In genomic region chr19:58499021-58499927, GRCh38 we compare ENCODE assay signal across 8 cellular contexts. TPM values are rescaled to one million over a fixed set of nuclear protein-coding genes. Genes with fewer than 3 reads are reported as not detected.
DNase-seq lines count a peak whose midpoint lies in the region; ATAC-seq, FAIRE-seq and TF ChIP-seq lines count a peak whose summit lies in the region.

No MANE protein-coding gene starts in this region.

- ATAC-seq in GM18868 (IDR thresholded peaks at IDR 0.05; ENCODE audit: unreplicated experiment) (peak; percentile 95), HG03103 (IDR thresholded peaks at IDR 0.05; ENCODE audit: low read depth, unreplicated experiment) (peak; percentile 90)

- WGBS in mammary epithelial cell (ENCODE audit: low coverage, missing lambda C conversion rate): 15% methylated on average over 16 of the region's 60 CpGs
- WGBS in small intestine, 3 donors: 1 to 3% (median 3%) methylated on average over 58 to 60 of the region's 60 CpGs

- intact Hi-C loops in mammary epithelial cell (cut with micrococcal nuclease): loop anchor here (1.0 to 5.0 kb wide), 4 partner anchors 20 to 182 kb away; partner anchors contain the start of genes ZBTB45 and ZNF446

- dilution Hi-C loops in mammary epithelial cell (cut with HindIII; ENCODE audit: low sequenced_read_pairs): no loop called here

- peaks cover 9% of the 10 kb centered on the region for H3K9me3 ChIP-seq in AG04450 (ENCODE audit: control insufficient read depth, insufficient read depth, low read length)
- no peaks in the 10 kb centered on the region for H3K9me3 ChIP-seq in WERI-Rb-1 (ENCODE audit: severe bottlenecking)
- no peaks in the 10 kb centered on the region for H3K9me3 ChIP-seq in mammary epithelial cell (replicated peaks; ENCODE audit: insufficient read depth, low read length)
- no peaks in the 10 kb centered on the region for H3K9me3 ChIP-seq in small intestine (ENCODE audit: control insufficient read depth, low read depth)

- no peak overlapping the region for H3K9ac ChIP-seq in mammary epithelial cell (ENCODE audit: insufficient read depth, low read length)

- H3K36me3 ChIP-seq in WERI-Rb-1 (no peaks in the 10 kb centered on the region), mammary epithelial cell (ENCODE audit: insufficient read depth, low read length) (no peaks in the 10 kb centered on the region), small intestine (ENCODE audit: control insufficient read depth in 2 of 2, insufficient read depth in 2 of 2, low read length in 2 of 2) (no peaks in the 10 kb centered on the region)

- H2AFZ ChIP-seq in mammary epithelial cell (ENCODE audit: low read depth, low read length): peak overlapping the region; percentile 98

- peak; percentile 50; the same call in 1 of the 2 replicates for TF ChIP-seq CTCF in AG04450 (IDR thresholded peaks at IDR 0.05; ENCODE audit: low read depth, low read length)
- TF ChIP-seq CTCF in WERI-Rb-1 (IDR thresholded peaks at IDR 0.05; ENCODE audit: low read depth, low read length): 0 out of 2 replicates have a peak, but pooled peaks have one; percentile 14
- peak in 1 of 2 donors; percentile 39 for TF ChIP-seq CTCF in mammary epithelial cell (conservative IDR thresholded peaks at IDR 0.05 in 1 of 2, IDR thresholded peaks at IDR 0.05 in 1 of 2; ENCODE audit: extremely low read depth in 1 of 2, insufficient read depth in 1 of 2, low read depth in 1 of 2, low read length in 2 of 2)

- CTCF ChIA-PET in AG04450 (lab: Charles Lee): interaction anchor here (0.5 to 2.0 kb wide), 3 partner anchors 15 to 24 kb away, joined by 3 to 14 read pairs (median 5); partner anchors contain the start of gene ZBTB45
- CTCF ChIA-PET in mammary epithelial cell (lab: Charles Lee; ENCODE audit: low non-redundant PET): interaction anchor here (0.7 kb wide), 1 partner anchor 11 kb away, joined by 5 read pairs; no protein-coding TSS in a partner anchor

- H4K20me1 ChIP-seq in mammary epithelial cell (ENCODE audit: insufficient read depth, low read length): no peaks in the 10 kb centered on the region

- no peaks in the 10 kb centered on the region for H3K79me2 ChIP-seq in mammary epithelial cell (ENCODE audit: insufficient read depth, low read length)

- peak overlapping the region; percentile 97 for H3K4me2 ChIP-seq in mammary epithelial cell (ENCODE audit: insufficient read depth, low read depth, low read length)

- H3K4me3 ChIP-seq in AG04450 (ENCODE audit: low read depth, low read length) (peak overlapping the region; percentile 70), WERI-Rb-1 (ENCODE audit: low read depth, low read length) (peak overlapping the region; percentile 81), mammary epithelial cell (replicated peaks in 1 of 3; ENCODE audit: insufficient read depth in 1 of 3, low read depth in 2 of 3, low read length in 3 of 3) (peak overlapping the region; percentile 58 to 81 (median 63)), small intestine (ENCODE audit: low read depth in 1 of 2, low read length in 2 of 2) (peak overlapping the region; percentile 19 to 68)

- peak overlapping the region; percentile 70 for H3K27ac ChIP-seq in AG04450 (ENCODE audit: low read depth, low read length)
- peak overlapping the region; percentile 79 for H3K27ac ChIP-seq in WERI-Rb-1
- H3K27ac ChIP-seq in mammary epithelial cell (ENCODE audit: insufficient read depth, low read depth, low read length): peak overlapping the region; percentile 44
- H3K27ac ChIP-seq in small intestine (ENCODE audit: low read depth in 1 of 2, low read length in 1 of 2): peak overlapping the region; percentile 72 to 87

- BruUV-seq in mammary epithelial cell (replicated peaks; lab: Mats Ljungman, UMichigan): TSS peak; percentile 42

- H3K4me1 ChIP-seq in mammary epithelial cell (ENCODE audit: insufficient read depth, low read length): peaks cover 9% of the 10 kb centered on the region
- H3K4me1 ChIP-seq in small intestine (ENCODE audit: control insufficient read depth in 2 of 2, insufficient read depth in 1 of 2, low read depth in 1 of 2, low read length in 1 of 2): peaks cover 0 to 2% of the 10 kb centered on the region in 2 donors

- FAIRE-seq in small intestine (lab: Jason Lieb, UNC): no peak

- peak; percentile 96 for DNase-seq in AG04450 (ENCODE audit: low read depth, low spot score)
- DNase-seq in NCI-H2171 treated with DMSO at 0.1 percent for 48 hours (lab: John Stamatoyannopoulos, UW): peak; percentile 98
- DNase-seq in WERI-Rb-1: peak; percentile 99
- DNase-seq in mammary epithelial cell: peak; percentile 96
- DNase-seq in iPS-NIHi11 (ENCODE audit: low spot score): peak; percentile 99
- peak; percentile 99 for DNase-seq in small intestine

- in situ Hi-C loops in mammary epithelial cell (cut with MboI; ENCODE audit: low sequenced_read_pairs in 2 of 2): no loop called here

- POLR2A ChIA-PET in AG04450 (lab: Yijun Ruan, JAX): interaction anchor here (0.6 to 1.5 kb wide), 4 partner anchors 20 to 33 kb away, joined by 3 to 6 read pairs (median 4); partner anchors contain the start of genes ZBTB45 and ZNF446

- no peaks in the 10 kb centered on the region for H3K27me3 ChIP-seq in AG04450 (ENCODE audit: control insufficient read depth, insufficient read depth, low read length)
- no peaks in the 10 kb centered on the region for H3K27me3 ChIP-seq in WERI-Rb-1 (ENCODE audit: insufficient read depth, low read depth, severe bottlenecking)
- no peaks in the 10 kb centered on the region for H3K27me3 ChIP-seq in mammary epithelial cell (ENCODE audit: insufficient read depth, low read length)
- no peaks in the 10 kb centered on the region for H3K27me3 ChIP-seq in small intestine (ENCODE audit: control insufficient read depth in 2 of 2, insufficient read depth in 2 of 2, low read length in 2 of 2)

RNA-seq across cellular contexts. Expression of gene SLC27A5, which starts 12.5 kb away (rescaled TPM):
- polyA plus RNA-seq in AG04450 (2011; rRNA removed) (7.4 and 9.8 TPM in 2 replicates), mammary epithelial cell (24.7 TPM), small intestine (10 to 100 TPM in 1 of 3 donors, 1 to 10 TPM in 2; 2.2 to 17.0 (median 5.1) TPM)
- polyA minus RNA-seq in AG04450 (2011; rRNA and poly(A)+ RNA removed): 4.7 and 8.0 TPM in 2 replicates
- total RNA-seq in mammary epithelial cell: 10 to 100 TPM in 1 of 2 donors, 1 to 10 TPM in 1; 4.5 to 12.6 TPM
- 34.1 TPM for polyA minus RNA-seq in mammary epithelial cell

RNA-seq across cellular contexts. Expression of gene ZBTB45, which starts 20.3 kb away (rescaled TPM):
- polyA plus RNA-seq in AG04450 (2011; rRNA removed) (4.2 and 6.8 TPM in 2 replicates), mammary epithelial cell (8.5 TPM), small intestine (1 to 10 TPM; 4.7 to 7.9 (median 5.9) TPM)
- 3.1 and 4.0 TPM in 2 replicates for polyA minus RNA-seq in AG04450 (2011; rRNA and poly(A)+ RNA removed)
- 10 to 100 TPM in 1 of 2 donors, 1 to 10 TPM in 1; 8.2 to 14.1 TPM for total RNA-seq in mammary epithelial cell
- 4.0 TPM for polyA minus RNA-seq in mammary epithelial cell

RNA-seq across cellular contexts. Expression of gene ZNF446, which starts 23.1 kb away (rescaled TPM):
- polyA plus RNA-seq in AG04450 (2011; rRNA removed): 3.7 and 5.2 TPM in 2 replicates
- polyA minus RNA-seq in AG04450 (2011; rRNA and poly(A)+ RNA removed): 4.3 and 5.4 TPM in 2 replicates
- total RNA-seq in mammary epithelial cell: 1 to 10 TPM; 6.1 to 9.3 TPM
- 4.5 TPM for polyA plus RNA-seq in mammary epithelial cell
- 6.6 TPM for polyA minus RNA-seq in mammary epithelial cell
- polyA plus RNA-seq in small intestine: 10 to 100 TPM in 1 of 3 donors, 1 to 10 TPM in 2; 7.3 to 11.4 (median 7.8) TPM

RNA-seq across cellular contexts. Expression of gene ZNF324, which starts 32.4 kb away (rescaled TPM):
- polyA plus RNA-seq in AG04450 (2011; rRNA removed) (4.4 and 4.6 TPM in 2 replicates), mammary epithelial cell (8.4 TPM), small intestine (1 to 10 TPM; 3.2 to 5.1 (median 3.4) TPM)
- 6.3 and 6.7 TPM in 2 replicates for polyA minus RNA-seq in AG04450 (2011; rRNA and poly(A)+ RNA removed)
- total RNA-seq in mammary epithelial cell: 10 to 100 TPM; 12.7 to 28.7 TPM
- 7.2 TPM for polyA minus RNA-seq in mammary epithelial cell

RNA-seq across cellular contexts. Expression of gene TRIM28, which starts 44.6 kb away (rescaled TPM):
- 313 and 413 TPM in 2 replicates for polyA plus RNA-seq in AG04450 (2011; rRNA removed)
- 910 and 1,220 TPM in 2 replicates for polyA minus RNA-seq in AG04450 (2011; rRNA and poly(A)+ RNA removed)
- total RNA-seq in mammary epithelial cell: 100 to 1,000 TPM; 180 to 331 TPM
- polyA plus RNA-seq in mammary epithelial cell: 386 TPM
- polyA minus RNA-seq in mammary epithelial cell: 1,355 TPM
- polyA plus RNA-seq in small intestine: 100 to 1,000 TPM; 151 to 200 (median 155) TPM

Comparison
In these comparisons a context has a peak if more than half of its experiments do, and no peak if none do; other contexts are left out.
1. Peak in every context shown above with its lines: DNase-seq, ATAC-seq, H3K4me3 ChIP-seq and H3K27ac ChIP-seq.